ENCODE assay signal across 28 cellular contexts in the genomic region with DNA sequence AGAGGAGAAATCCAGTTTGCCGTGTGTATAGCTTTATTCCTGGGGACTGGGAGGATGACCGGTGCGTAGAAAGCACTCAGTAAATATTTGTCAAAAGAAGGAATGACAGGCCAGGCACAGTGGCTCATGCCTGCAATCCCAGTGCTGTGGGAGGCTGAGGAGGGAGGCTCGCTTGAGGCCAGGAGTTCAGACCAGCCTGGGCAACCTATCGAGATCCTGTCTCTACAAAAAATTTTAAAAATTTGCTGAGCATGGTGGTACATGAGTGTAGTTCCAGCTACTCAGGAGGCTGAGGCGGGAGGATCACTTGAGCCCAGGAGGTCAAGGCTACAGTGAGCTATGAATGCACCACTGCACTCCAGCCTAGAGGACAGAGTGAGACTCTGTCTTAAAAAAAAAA.
"Had no signal": no experiment of that assay in that cellular context is flagged by ENCODE, and none has a peak within 500 bp of the region (broad histone marks: within the 10 kb centered on the region; RNA-seq: fewer than 3 reads in every experiment).

No MANE protein-coding gene starts in this region.

- H3K27ac Mint-ChIP-seq: activated CD8-positive, alpha-beta T cell treated with anti-CD3 and anti-CD28 coated beads for 36 hours; activated naive CD8-positive, alpha-beta T cell; activated T-helper 17 cell treated with anti-CD3 and anti-CD28 coated beads, Interleukin-2, amount 50 U/mL, for 72 hours had no signal

- H3K27ac ChIP-seq: brain microvascular endothelial cell, coronary artery, esophagus muscularis mucosa, foreskin keratinocyte, gastrocnemius medialis, heart left ventricle had no signal

- H3K36me3 ChIP-seq: gastrocnemius medialis had no signal

- H3K27me3 Mint-ChIP-seq: activated CD8-positive, alpha-beta T cell treated with anti-CD3 and anti-CD28 coated beads for 36 hours; activated naive CD8-positive, alpha-beta T cell; activated T-helper 17 cell treated with anti-CD3 and anti-CD28 coated beads, Interleukin-2, amount 50 U/mL, for 72 hours; central memory CD8-positive, alpha-beta T cell had no signal

- H3K9me3 Mint-ChIP-seq: activated CD8-positive, alpha-beta T cell treated with anti-CD3 and anti-CD28 coated beads for 36 hours; activated T-cell treated with anti-CD3 and anti-CD28 coated beads, Interleukin-2, amount 50 U/mL, for 4 hours; activated T-helper 17 cell treated with anti-CD3 and anti-CD28 coated beads, Interleukin-2, amount 50 U/mL, for 72 hours; central memory CD8-positive, alpha-beta T cell had no signal

- H3K9me3 ChIP-seq: esophagus muscularis mucosa, gastrocnemius medialis, heart left ventricle had no signal

- H3K4me3 ChIP-seq: coronary artery, esophagus muscularis mucosa, gastrocnemius medialis, heart left ventricle had no signal

- H3K36me3 Mint-ChIP-seq: activated naive CD8-positive, alpha-beta T cell had no signal

- FAIRE-seq: astrocyte, bronchial epithelial cell had no signal

- H3K4me1 Mint-ChIP-seq: activated T-helper 17 cell treated with anti-CD3 and anti-CD28 coated beads, Interleukin-2, amount 50 U/mL, for 72 hours; central memory CD8-positive, alpha-beta T cell had no signal

- H3K27me3 ChIP-seq: brain microvascular endothelial cell, esophagus muscularis mucosa, foreskin keratinocyte, gastrocnemius medialis, heart left ventricle had no signal

- ATAC-seq: activated CD8-positive, alpha-beta T cell treated with anti-CD3 and anti-CD28 coated beads for 36 hours; activated T-cell treated with anti-CD3 and anti-CD28 coated beads, Interleukin-2, amount 50 U/mL, for 4 hours; activated T-helper 17 cell treated with anti-CD3 and anti-CD28 coated beads, Interleukin-2, amount 50 U/mL, for 72 hours; foreskin keratinocyte; gastrocnemius medialis; heart left ventricle had no signal

- DNase-seq: activated CD4-positive, alpha-beta T cell treated with anti-CD3 and anti-CD28 coated beads for 1 hour; activated CD4-positive, alpha-beta T cell treated with anti-CD3 and anti-CD28 coated beads for 4 hours; activated CD4-positive, alpha-beta T cell treated with anti-CD3 and anti-CD28 coated beads, Interleukin-2, amount 50 U/mL, for 1 hour; activated CD4-positive, CD25-positive, alpha-beta regulatory T cell; activated CD8-positive, alpha-beta memory T cell treated with anti-CD3 and anti-CD28 coated beads for 24 hours; activated CD8-positive, alpha-beta T cell treated with anti-CD3 and anti-CD28 coated beads for 36 hours; activated effector memory CD4-positive, alpha-beta T cell treated with Interleukin-2 at 50 U/mL for 16 hours; activated gamma-delta T cell treated with Interleukin-2 at 50 U/mL for 16 hours; activated naive CD4-positive, alpha-beta T cell treated with anti-CD3 and anti-CD28 coated beads, Interleukin-2, amount 50 U/mL, for 16 hours; activated naive CD4-positive, alpha-beta T cell treated with Interleukin-2 at 50 U/mL for 16 hours; activated T-cell treated with anti-CD3 and anti-CD28 coated beads, Interleukin-2, amount 50 U/mL, for 4 hours; amniotic stem cell; anterior cingulate cortex; brain microvascular endothelial cell; effector CD8-positive, alpha-beta T cell; erythroblast; foreskin keratinocyte; gastrocnemius medialis; glutamatergic neuron; heart left ventricle; T-helper 2 cell had no signal

- H3K4me3 Mint-ChIP-seq: activated CD8-positive, alpha-beta T cell treated with anti-CD3 and anti-CD28 coated beads for 36 hours; activated naive CD8-positive, alpha-beta T cell; activated T-cell treated with anti-CD3 and anti-CD28 coated beads, Interleukin-2, amount 50 U/mL, for 4 hours; activated T-helper 17 cell treated with anti-CD3 and anti-CD28 coated beads, Interleukin-2, amount 50 U/mL, for 72 hours; central memory CD8-positive, alpha-beta T cell had no signal

- H3K4me1 ChIP-seq: foreskin keratinocyte, gastrocnemius medialis had no signal
